ENCODE assay signal across 1 cellular context in the genomic region with DNA sequence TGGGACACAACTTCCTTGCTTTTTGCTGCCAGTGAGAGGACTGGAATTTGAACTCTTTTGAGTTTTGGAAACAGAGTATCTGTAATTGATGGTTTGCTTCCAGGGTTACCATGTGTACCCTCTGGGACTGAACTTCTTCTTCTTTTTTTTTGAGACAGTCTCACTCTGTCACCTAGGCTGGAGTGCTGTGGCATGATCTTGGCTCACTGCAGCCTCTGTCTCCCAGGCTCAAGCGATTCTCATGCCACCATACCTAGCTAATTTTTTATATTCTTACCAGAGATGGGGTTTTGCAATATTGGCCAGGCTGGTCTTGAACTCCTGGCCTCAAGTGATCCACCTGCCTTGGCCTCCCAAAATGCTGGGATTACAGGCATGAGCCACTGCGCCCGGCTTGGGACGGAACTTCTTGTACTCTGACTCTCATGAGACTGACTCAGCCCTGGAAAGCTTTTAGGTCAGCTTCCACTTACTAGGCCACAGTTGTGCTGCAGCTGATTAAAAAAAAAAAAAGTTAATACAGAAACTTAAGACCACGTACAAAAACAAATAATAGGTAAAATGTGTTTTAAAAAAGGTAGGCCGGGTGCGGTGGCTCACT.
A peak's percentile ranks its signal among the peaks of the same experiment; 100 is the strongest.
TF ChIP-seq lines count a peak whose summit lies in the region.

No MANE protein-coding gene starts in this region.

TF ChIP-seq in HepG2, 621 proteins besides CTCF, POLR2A, EP300 and RAD21 (continued from another document and continues in another):
- TF ChIP-seq, protein P1, sequence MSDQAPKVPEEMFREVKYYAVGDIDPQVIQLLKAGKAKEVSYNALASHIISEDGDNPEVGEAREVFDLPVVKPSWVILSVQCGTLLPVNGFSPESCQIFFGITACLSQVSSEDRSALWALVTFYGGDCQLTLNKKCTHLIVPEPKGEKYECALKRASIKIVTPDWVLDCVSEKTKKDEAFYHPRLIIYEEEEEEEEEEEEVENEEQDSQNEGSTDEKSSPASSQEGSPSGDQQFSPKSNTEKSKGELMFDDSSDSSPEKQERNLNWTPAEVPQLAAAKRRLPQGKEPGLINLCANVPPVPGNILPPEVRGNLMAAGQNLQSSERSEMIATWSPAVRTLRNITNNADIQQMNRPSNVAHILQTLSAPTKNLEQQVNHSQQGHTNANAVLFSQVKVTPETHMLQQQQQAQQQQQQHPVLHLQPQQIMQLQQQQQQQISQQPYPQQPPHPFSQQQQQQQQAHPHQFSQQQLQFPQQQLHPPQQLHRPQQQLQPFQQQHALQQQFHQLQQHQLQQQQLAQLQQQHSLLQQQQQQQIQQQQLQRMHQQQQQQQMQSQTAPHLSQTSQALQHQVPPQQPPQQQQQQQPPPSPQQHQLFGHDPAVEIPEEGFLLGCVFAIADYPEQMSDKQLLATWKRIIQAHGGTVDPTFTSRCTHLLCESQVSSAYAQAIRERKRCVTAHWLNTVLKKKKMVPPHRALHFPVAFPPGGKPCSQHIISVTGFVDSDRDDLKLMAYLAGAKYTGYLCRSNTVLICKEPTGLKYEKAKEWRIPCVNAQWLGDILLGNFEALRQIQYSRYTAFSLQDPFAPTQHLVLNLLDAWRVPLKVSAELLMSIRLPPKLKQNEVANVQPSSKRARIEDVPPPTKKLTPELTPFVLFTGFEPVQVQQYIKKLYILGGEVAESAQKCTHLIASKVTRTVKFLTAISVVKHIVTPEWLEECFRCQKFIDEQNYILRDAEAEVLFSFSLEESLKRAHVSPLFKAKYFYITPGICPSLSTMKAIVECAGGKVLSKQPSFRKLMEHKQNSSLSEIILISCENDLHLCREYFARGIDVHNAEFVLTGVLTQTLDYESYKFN (CRISPR knock-in tag; conservative IDR thresholded peaks at IDR 0.05), result peak; percentile 68
- TF ChIP-seq ZNF660 (CRISPR knock-in tag; IDR thresholded peaks at IDR 0.05; ENCODE audit: borderline replicate concordance, low read depth) (no peak), MIER2 (CRISPR knock-in tag; IDR thresholded peaks at IDR 0.05) (no peak), ZNF616 (CRISPR knock-in tag; IDR thresholded peaks at IDR 0.05; ENCODE audit: low read depth) (no peak), FOXC1 (CRISPR knock-in tag; IDR thresholded peaks at IDR 0.05; ENCODE audit: borderline replicate concordance) (no peak), BRD4 (CRISPR knock-in tag; IDR thresholded peaks at IDR 0.05) (no peak), ZC3H4 (CRISPR knock-in tag; IDR thresholded peaks at IDR 0.05; ENCODE audit: borderline replicate concordance) (no peak), ZNF460 (CRISPR knock-in tag; IDR thresholded peaks at IDR 0.05; ENCODE audit: borderline replicate concordance) (no peak), SIN3A (IDR thresholded peaks at IDR 0.05; ENCODE audit: borderline replicate concordance, low read depth, low read length) (no peak), MTF1 (CRISPR knock-in tag; IDR thresholded peaks at IDR 0.05) (no peak), GLI4 (CRISPR knock-in tag; IDR thresholded peaks at IDR 0.05; ENCODE audit: borderline replicate concordance) (no peak), ZNF264 (CRISPR knock-in tag; IDR thresholded peaks at IDR 0.05) (no peak), SIN3B (IDR thresholded peaks at IDR 0.05; ENCODE audit: low read length) (no peak), MTF2 (CRISPR knock-in tag; IDR thresholded peaks at IDR 0.05; ENCODE audit: borderline replicate concordance) (no peak), ZFAT (CRISPR knock-in tag; conservative IDR thresholded peaks at IDR 0.05) (no peak), ZNF30 (CRISPR knock-in tag; IDR thresholded peaks at IDR 0.05) (no peak)
- TF ChIP-seq, protein P2, sequence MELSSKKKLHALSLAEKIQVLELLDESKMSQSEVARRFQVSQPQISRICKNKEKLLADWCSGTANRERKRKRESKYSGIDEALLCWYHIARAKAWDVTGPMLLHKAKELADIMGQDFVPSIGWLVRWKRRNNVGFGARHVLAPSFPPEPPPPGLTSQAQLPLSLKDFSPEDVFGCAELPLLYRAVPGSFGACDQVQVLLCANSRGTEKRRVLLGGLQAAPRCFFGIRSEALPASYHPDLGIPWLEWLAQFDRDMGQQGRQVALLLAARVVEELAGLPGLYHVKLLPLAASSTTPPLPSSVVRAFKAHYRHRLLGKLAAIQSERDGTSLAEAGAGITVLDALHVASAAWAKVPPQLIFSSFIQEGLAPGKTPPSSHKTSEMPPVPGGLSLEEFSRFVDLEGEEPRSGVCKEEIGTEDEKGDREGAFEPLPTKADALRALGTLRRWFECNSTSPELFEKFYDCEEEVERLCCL (CRISPR knock-in tag; IDR thresholded peaks at IDR 0.05; ENCODE audit: borderline replicate concordance), result no peak
- TF ChIP-seq, protein P3, sequence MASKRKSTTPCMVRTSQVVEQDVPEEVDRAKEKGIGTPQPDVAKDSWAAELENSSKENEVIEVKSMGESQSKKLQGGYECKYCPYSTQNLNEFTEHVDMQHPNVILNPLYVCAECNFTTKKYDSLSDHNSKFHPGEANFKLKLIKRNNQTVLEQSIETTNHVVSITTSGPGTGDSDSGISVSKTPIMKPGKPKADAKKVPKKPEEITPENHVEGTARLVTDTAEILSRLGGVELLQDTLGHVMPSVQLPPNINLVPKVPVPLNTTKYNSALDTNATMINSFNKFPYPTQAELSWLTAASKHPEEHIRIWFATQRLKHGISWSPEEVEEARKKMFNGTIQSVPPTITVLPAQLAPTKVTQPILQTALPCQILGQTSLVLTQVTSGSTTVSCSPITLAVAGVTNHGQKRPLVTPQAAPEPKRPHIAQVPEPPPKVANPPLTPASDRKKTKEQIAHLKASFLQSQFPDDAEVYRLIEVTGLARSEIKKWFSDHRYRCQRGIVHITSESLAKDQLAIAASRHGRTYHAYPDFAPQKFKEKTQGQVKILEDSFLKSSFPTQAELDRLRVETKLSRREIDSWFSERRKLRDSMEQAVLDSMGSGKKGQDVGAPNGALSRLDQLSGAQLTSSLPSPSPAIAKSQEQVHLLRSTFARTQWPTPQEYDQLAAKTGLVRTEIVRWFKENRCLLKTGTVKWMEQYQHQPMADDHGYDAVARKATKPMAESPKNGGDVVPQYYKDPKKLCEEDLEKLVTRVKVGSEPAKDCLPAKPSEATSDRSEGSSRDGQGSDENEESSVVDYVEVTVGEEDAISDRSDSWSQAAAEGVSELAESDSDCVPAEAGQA (IDR thresholded peaks at IDR 0.05; ENCODE audit: low read depth), result no peak
- TF ChIP-seq, protein P3 (CRISPR knock-in tag; IDR thresholded peaks at IDR 0.05; ENCODE audit: borderline replicate concordance), result no peak
- TF ChIP-seq, protein P4, sequence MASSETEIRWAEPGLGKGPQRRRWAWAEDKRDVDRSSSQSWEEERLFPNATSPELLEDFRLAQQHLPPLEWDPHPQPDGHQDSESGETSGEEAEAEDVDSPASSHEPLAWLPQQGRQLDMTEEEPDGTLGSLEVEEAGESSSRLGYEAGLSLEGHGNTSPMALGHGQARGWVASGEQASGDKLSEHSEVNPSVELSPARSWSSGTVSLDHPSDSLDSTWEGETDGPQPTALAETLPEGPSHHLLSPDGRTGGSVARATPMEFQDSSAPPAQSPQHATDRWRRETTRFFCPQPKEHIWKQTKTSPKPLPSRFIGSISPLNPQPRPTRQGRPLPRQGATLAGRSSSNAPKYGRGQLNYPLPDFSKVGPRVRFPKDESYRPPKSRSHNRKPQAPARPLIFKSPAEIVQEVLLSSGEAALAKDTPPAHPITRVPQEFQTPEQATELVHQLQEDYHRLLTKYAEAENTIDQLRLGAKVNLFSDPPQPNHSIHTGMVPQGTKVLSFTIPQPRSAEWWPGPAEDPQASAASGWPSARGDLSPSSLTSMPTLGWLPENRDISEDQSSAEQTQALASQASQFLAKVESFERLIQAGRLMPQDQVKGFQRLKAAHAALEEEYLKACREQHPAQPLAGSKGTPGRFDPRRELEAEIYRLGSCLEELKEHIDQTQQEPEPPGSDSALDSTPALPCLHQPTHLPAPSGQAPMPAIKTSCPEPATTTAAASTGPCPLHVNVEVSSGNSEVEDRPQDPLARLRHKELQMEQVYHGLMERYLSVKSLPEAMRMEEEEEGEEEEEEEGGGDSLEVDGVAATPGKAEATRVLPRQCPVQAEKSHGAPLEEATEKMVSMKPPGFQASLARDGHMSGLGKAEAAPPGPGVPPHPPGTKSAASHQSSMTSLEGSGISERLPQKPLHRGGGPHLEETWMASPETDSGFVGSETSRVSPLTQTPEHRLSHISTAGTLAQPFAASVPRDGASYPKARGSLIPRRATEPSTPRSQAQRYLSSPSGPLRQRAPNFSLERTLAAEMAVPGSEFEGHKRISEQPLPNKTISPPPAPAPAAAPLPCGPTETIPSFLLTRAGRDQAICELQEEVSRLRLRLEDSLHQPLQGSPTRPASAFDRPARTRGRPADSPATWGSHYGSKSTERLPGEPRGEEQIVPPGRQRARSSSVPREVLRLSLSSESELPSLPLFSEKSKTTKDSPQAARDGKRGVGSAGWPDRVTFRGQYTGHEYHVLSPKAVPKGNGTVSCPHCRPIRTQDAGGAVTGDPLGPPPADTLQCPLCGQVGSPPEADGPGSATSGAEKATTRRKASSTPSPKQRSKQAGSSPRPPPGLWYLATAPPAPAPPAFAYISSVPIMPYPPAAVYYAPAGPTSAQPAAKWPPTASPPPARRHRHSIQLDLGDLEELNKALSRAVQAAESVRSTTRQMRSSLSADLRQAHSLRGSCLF (CRISPR knock-in tag; IDR thresholded peaks at IDR 0.05; ENCODE audit: borderline replicate concordance), result no peak
- TF ChIP-seq, protein P5, sequence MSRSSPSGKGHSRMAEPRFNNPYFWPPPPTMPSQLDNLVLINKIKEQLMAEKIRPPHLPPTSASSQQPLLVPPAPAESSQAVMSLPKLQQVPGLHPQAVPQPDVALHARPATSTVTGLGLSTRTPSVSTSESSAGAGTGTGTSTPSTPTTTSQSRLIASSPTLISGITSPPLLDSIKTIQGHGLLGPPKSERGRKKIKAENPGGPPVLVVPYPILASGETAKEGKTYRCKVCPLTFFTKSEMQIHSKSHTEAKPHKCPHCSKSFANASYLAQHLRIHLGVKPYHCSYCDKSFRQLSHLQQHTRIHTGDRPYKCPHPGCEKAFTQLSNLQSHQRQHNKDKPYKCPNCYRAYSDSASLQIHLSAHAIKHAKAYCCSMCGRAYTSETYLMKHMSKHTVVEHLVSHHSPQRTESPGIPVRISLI (CRISPR knock-in tag; IDR thresholded peaks at IDR 0.05; ENCODE audit: borderline replicate concordance), result peak; percentile 5
- TF ChIP-seq, protein P6, sequence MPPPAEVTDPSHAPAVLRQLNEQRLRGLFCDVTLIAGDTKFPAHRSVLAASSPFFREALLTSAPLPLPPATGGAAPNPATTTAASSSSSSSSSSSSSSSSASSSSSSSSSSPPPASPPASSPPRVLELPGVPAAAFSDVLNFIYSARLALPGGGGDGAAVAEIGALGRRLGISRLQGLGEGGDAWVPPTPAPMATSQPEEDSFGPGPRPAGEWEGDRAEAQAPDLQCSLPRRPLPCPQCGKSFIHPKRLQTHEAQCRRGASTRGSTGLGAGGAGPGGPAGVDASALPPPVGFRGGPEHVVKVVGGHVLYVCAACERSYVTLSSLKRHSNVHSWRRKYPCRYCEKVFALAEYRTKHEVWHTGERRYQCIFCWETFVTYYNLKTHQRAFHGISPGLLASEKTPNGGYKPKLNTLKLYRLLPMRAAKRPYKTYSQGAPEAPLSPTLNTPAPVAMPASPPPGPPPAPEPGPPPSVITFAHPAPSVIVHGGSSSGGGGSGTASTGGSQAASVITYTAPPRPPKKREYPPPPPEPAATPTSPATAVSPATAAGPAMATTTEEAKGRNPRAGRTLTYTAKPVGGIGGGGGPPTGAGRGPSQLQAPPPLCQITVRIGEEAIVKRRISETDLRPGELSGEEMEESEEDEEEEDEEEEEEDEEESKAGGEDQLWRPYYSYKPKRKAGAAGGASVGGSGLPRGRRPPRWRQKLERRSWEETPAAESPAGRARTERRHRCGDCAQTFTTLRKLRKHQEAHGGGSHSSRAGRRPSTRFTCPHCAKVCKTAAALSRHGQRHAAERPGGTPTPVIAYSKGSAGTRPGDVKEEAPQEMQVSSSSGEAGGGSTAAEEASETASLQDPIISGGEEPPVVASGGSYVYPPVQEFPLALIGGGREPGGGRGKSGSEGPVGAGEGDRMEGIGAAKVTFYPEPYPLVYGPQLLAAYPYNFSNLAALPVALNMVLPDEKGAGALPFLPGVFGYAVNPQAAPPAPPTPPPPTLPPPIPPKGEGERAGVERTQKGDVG (CRISPR knock-in tag; IDR thresholded peaks at IDR 0.05; ENCODE audit: borderline replicate concordance), result no peak
- TF ChIP-seq, protein P7, sequence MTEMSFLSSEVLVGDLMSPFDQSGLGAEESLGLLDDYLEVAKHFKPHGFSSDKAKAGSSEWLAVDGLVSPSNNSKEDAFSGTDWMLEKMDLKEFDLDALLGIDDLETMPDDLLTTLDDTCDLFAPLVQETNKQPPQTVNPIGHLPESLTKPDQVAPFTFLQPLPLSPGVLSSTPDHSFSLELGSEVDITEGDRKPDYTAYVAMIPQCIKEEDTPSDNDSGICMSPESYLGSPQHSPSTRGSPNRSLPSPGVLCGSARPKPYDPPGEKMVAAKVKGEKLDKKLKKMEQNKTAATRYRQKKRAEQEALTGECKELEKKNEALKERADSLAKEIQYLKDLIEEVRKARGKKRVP (CRISPR knock-in tag; IDR thresholded peaks at IDR 0.05), result no peak
